In genomic region chr10:11184093-11184492, GRCh38 we compare ENCODE assay signal across 24 cellular contexts.
DNase-seq lines count a peak whose midpoint lies in the region; ATAC-seq lines count a peak whose summit lies in the region.
"Had no signal": no experiment of that assay in that cellular context is flagged by ENCODE, and none has a peak within 500 bp of the region (broad histone marks: within the 10 kb centered on the region; RNA-seq: fewer than 3 reads in every experiment).

No MANE protein-coding gene starts in this region.

- POLR2A ChIA-PET in CD8-positive, alpha-beta memory T cell (lab: Charles Lee), result no interaction called here
- POLR2A ChIA-PET in naive thymus-derived CD8-positive, alpha-beta T cell (lab: Charles Lee), result no interaction called here

- no peak for ATAC-seq in naive thymus-derived CD8-positive, alpha-beta T cell
- ATAC-seq in HG02763 (IDR thresholded peaks at IDR 0.05; ENCODE audit: unreplicated experiment), result no peak
- ATAC-seq: activated CD4-positive, CD25-positive, alpha-beta regulatory T cell treated with anti-CD3 and anti-CD28 coated beads, Interleukin-2, amount 50 U/mL, for 24 hours; effector memory CD8-positive, alpha-beta T cell; heart right ventricle; left colon; stimulated activated effector memory CD8-positive, alpha-beta T cell treated with anti-CD3 and anti-CD28 coated beads, Interleukin-12 subunit alpha, Interleukin-12 subunit beta, amount 100 ng/mL, for 72 hours had no signal

- H3K27ac Mint-ChIP-seq in activated naive CD4-positive, alpha-beta T cell treated with anti-CD3 and anti-CD28 coated beads for 36 hours, result peak overlapping the region; percentile 6
- peak overlapping the region in 5 of 8 donors; percentile 20 to 93 (median 47) for H3K27ac Mint-ChIP-seq in CD8-positive, alpha-beta memory T cell
- no peak overlapping the region for H3K27ac Mint-ChIP-seq in activated T-helper 1 cell treated with anti-CD3 and anti-CD28 coated beads, Interleukin-12 subunit alpha, Interleukin-12 subunit beta, Interleukin-2, Interleukin-4 antibody, amounts not matched to agents 30 ng/mL and 10 ng/mL and 1 ng/mL, durations not matched to agents 14 hours and 24 hours and 36 hours
- H3K27ac Mint-ChIP-seq in naive thymus-derived CD8-positive, alpha-beta T cell, result peak overlapping the region in 6 of 10 donors; percentile 11 to 49 (median 20)
- H3K27ac Mint-ChIP-seq: nephron; stimulated activated effector memory CD8-positive, alpha-beta T cell treated with anti-CD3 and anti-CD28 coated beads, Interleukin-12 subunit alpha, Interleukin-12 subunit beta, amount 100 ng/mL, for 72 hours had no signal

- H3K4me3 ChIP-seq in CD8-positive, alpha-beta memory T cell (ENCODE audit: low read length), result no peak overlapping the region
- H3K4me3 ChIP-seq: heart right ventricle, ovary had no signal

- no peaks in the 10 kb centered on the region for H3K27me3 ChIP-seq in CD8-positive, alpha-beta memory T cell (ENCODE audit: insufficient read depth, low read length, poor library complexity, severe bottlenecking)
- H3K27me3 ChIP-seq: BLaER1 treated with 17β-estradiol and CSF1 and Interleukin-3, amounts not matched to agents 10 nM and 100 nM; heart right ventricle; ovary had no signal

- peaks cover 8% of the 10 kb centered on the region for H3K9me3 Mint-ChIP-seq in activated naive CD4-positive, alpha-beta T cell treated with anti-CD3 and anti-CD28 coated beads for 36 hours
- peaks cover 0 to 10% (median 7%) of the 10 kb centered on the region in 5 donors for H3K9me3 Mint-ChIP-seq in CD8-positive, alpha-beta memory T cell
- peaks cover 27% of the 10 kb centered on the region for H3K9me3 Mint-ChIP-seq in activated T-helper 1 cell treated with anti-CD3 and anti-CD28 coated beads, Interleukin-12 subunit alpha, Interleukin-12 subunit beta, Interleukin-2, Interleukin-4 antibody, amounts not matched to agents 30 ng/mL and 10 ng/mL and 1 ng/mL, durations not matched to agents 14 hours and 24 hours and 36 hours
- peaks cover 0 to 14% (median 3%) of the 10 kb centered on the region in 9 donors for H3K9me3 Mint-ChIP-seq in naive thymus-derived CD8-positive, alpha-beta T cell
- H3K9me3 Mint-ChIP-seq: effector memory CD8-positive, alpha-beta T cell; stimulated activated effector memory CD8-positive, alpha-beta T cell treated with anti-CD3 and anti-CD28 coated beads, Interleukin-12 subunit alpha, Interleukin-12 subunit beta, amount 100 ng/mL, for 72 hours had no signal

- no peak overlapping the region for H3K4me3 Mint-ChIP-seq in activated naive CD4-positive, alpha-beta T cell treated with anti-CD3 and anti-CD28 coated beads for 36 hours
- H3K4me3 Mint-ChIP-seq in CD8-positive, alpha-beta memory T cell, result peak overlapping the region in 6 of 7 donors; percentile 14 to 73 (median 68)
- H3K4me3 Mint-ChIP-seq in activated T-helper 1 cell treated with anti-CD3 and anti-CD28 coated beads, Interleukin-12 subunit alpha, Interleukin-12 subunit beta, Interleukin-2, Interleukin-4 antibody, amounts not matched to agents 30 ng/mL and 10 ng/mL and 1 ng/mL, durations not matched to agents 14 hours and 24 hours and 36 hours, result peak overlapping the region; percentile 11
- peak overlapping the region in 7 of 10 donors; percentile 7 to 57 (median 39) for H3K4me3 Mint-ChIP-seq in naive thymus-derived CD8-positive, alpha-beta T cell
- H3K4me3 Mint-ChIP-seq: effector memory CD8-positive, alpha-beta T cell; nephron; stimulated activated effector memory CD8-positive, alpha-beta T cell treated with anti-CD3 and anti-CD28 coated beads, Interleukin-12 subunit alpha, Interleukin-12 subunit beta, amount 100 ng/mL, for 72 hours had no signal

- intact Hi-C loops in activated naive CD4-positive, alpha-beta T cell treated with anti-CD3 and anti-CD28 coated beads for 36 hours (cut with micrococcal nuclease), result no loop called here
- intact Hi-C loops in activated T-helper 1 cell treated with anti-CD3 and anti-CD28 coated beads, Interleukin-12 subunit alpha, Interleukin-12 subunit beta, Interleukin-2, Interleukin-4 antibody, amounts not matched to agents 30 ng/mL and 10 ng/mL and 1 ng/mL, durations not matched to agents 14 hours and 24 hours and 36 hours (cut with micrococcal nuclease), result no loop called here

- peaks cover 77% of the 10 kb centered on the region for H3K4me1 ChIP-seq in CD8-positive, alpha-beta memory T cell (ENCODE audit: insufficient read depth, low read length)

- H3K27ac ChIP-seq in CD8-positive, alpha-beta memory T cell (ENCODE audit: low read depth, low read length), result no peak overlapping the region
- H3K27ac ChIP-seq: ovary had no signal

- H3K36me3 ChIP-seq in CD8-positive, alpha-beta memory T cell (ENCODE audit: insufficient read depth, low read length), result no peaks in the 10 kb centered on the region
- H3K36me3 ChIP-seq: ovary had no signal

- DNase-seq in activated naive CD4-positive, alpha-beta T cell treated with anti-CD3 and anti-CD28 coated beads for 36 hours, result no peak
- no peak for DNase-seq in activated naive CD4-positive, alpha-beta T cell (lab: John Stamatoyannopoulos, UW)
- no peak for DNase-seq in CD8-positive, alpha-beta memory T cell
- no peak for DNase-seq in activated T-helper 1 cell treated with anti-CD3 and anti-CD28 coated beads, Interleukin-12 subunit alpha, Interleukin-12 subunit beta, Interleukin-2, Interleukin-4 antibody, amounts not matched to agents 30 ng/mL and 10 ng/mL and 1 ng/mL, durations not matched to agents 14 hours and 24 hours and 36 hours (ENCODE audit: low spot score)
- DNase-seq in naive thymus-derived CD8-positive, alpha-beta T cell, result no peak
- DNase-seq in NCI-H2107 treated with DMSO at 0.1 percent for 48 hours (lab: John Stamatoyannopoulos, UW; ENCODE audit: unreplicated experiment) (no peak), GDM1 (lab: John Stamatoyannopoulos, UW) (no peak)
- DNase-seq: ACHN; activated effector memory CD4-positive, alpha-beta T cell treated with Interleukin-2 at 50 U/mL for 16 hours; amniotic stem cell; DMS 273 treated with DMSO at 0.1 percent for 48 hours; effector memory CD8-positive, alpha-beta T cell; foreskin fibroblast; heart right ventricle; left colon; NCI-H1105; NCI-H1930; ovary; SK-N-SH had no signal

- peaks cover 87% of the 10 kb centered on the region for H3K4me1 Mint-ChIP-seq in activated naive CD4-positive, alpha-beta T cell treated with anti-CD3 and anti-CD28 coated beads for 36 hours (ENCODE audit: low read depth)
- peaks cover 0 to 81% (median 0%) of the 10 kb centered on the region in 3 donors for H3K4me1 Mint-ChIP-seq in CD8-positive, alpha-beta memory T cell
- peaks cover 73% of the 10 kb centered on the region for H3K4me1 Mint-ChIP-seq in activated T-helper 1 cell treated with anti-CD3 and anti-CD28 coated beads, Interleukin-12 subunit alpha, Interleukin-12 subunit beta, Interleukin-2, Interleukin-4 antibody, amounts not matched to agents 30 ng/mL and 10 ng/mL and 1 ng/mL, durations not matched to agents 14 hours and 24 hours and 36 hours (ENCODE audit: low read depth)
- peaks cover 54 to 96% (median 80%) of the 10 kb centered on the region in 4 donors for H3K4me1 Mint-ChIP-seq in naive thymus-derived CD8-positive, alpha-beta T cell

- no peaks in the 10 kb centered on the region for H3K27me3 Mint-ChIP-seq in activated naive CD4-positive, alpha-beta T cell treated with anti-CD3 and anti-CD28 coated beads for 36 hours (ENCODE audit: low read depth)
- no peaks in the 10 kb centered on the region for H3K27me3 Mint-ChIP-seq in CD8-positive, alpha-beta memory T cell
- no peaks in the 10 kb centered on the region for H3K27me3 Mint-ChIP-seq in activated T-helper 1 cell treated with anti-CD3 and anti-CD28 coated beads, Interleukin-12 subunit alpha, Interleukin-12 subunit beta, Interleukin-2, Interleukin-4 antibody, amounts not matched to agents 30 ng/mL and 10 ng/mL and 1 ng/mL, durations not matched to agents 14 hours and 24 hours and 36 hours (ENCODE audit: insufficient read depth)
- H3K27me3 Mint-ChIP-seq in naive thymus-derived CD8-positive, alpha-beta T cell, result no peaks in the 10 kb centered on the region
- H3K27me3 Mint-ChIP-seq: effector memory CD8-positive, alpha-beta T cell had no signal

- CTCF ChIA-PET in activated naive CD4-positive, alpha-beta T cell treated with anti-CD3 and anti-CD28 coated beads for 36 hours (lab: Charles Lee), result no interaction called here
- CTCF ChIA-PET in CD8-positive, alpha-beta memory T cell (lab: Charles Lee), result no interaction called here

- peaks cover 71% of the 10 kb centered on the region for H3K36me3 Mint-ChIP-seq in activated naive CD4-positive, alpha-beta T cell treated with anti-CD3 and anti-CD28 coated beads for 36 hours (ENCODE audit: low read depth)
- H3K36me3 Mint-ChIP-seq in CD8-positive, alpha-beta memory T cell, result peaks cover 30 to 86% (median 43%) of the 10 kb centered on the region in 3 donors
- H3K36me3 Mint-ChIP-seq in activated T-helper 1 cell treated with anti-CD3 and anti-CD28 coated beads, Interleukin-12 subunit alpha, Interleukin-12 subunit beta, Interleukin-2, Interleukin-4 antibody, amounts not matched to agents 30 ng/mL and 10 ng/mL and 1 ng/mL, durations not matched to agents 14 hours and 24 hours and 36 hours (ENCODE audit: low read depth), result peaks cover 92% of the 10 kb centered on the region
- peaks cover 31 to 90% (median 50%) of the 10 kb centered on the region in 3 donors for H3K36me3 Mint-ChIP-seq in naive thymus-derived CD8-positive, alpha-beta T cell
- H3K36me3 Mint-ChIP-seq: stimulated activated effector memory CD8-positive, alpha-beta T cell treated with anti-CD3 and anti-CD28 coated beads, Interleukin-12 subunit alpha, Interleukin-12 subunit beta, amount 100 ng/mL, for 72 hours had no signal

- H3K9me3 ChIP-seq in CD8-positive, alpha-beta memory T cell (ENCODE audit: low read length), result no peaks in the 10 kb centered on the region
